In genomic region chr13:108769213-108770070, GRCh38 we compare ENCODE assay signal across 1 cellular context.
TF ChIP-seq lines count a peak whose summit lies in the region.

No MANE protein-coding gene starts in this region.

TF ChIP-seq in K562, 482 proteins besides CTCF, POLR2A, EP300 and RAD21 (continues in another document):
- TF ChIP-seq NFIC (IDR thresholded peaks at IDR 0.05) (peak; percentile 80), CREB1 (IDR thresholded peaks at IDR 0.05) (peak; percentile 51; the same call in 1 of the 2 replicates), CREB1 (CRISPR knock-in tag; IDR thresholded peaks at IDR 0.05) (no peak), TEAD4 (IDR thresholded peaks at IDR 0.05; ENCODE audit: low read length) (peak; percentile 97), TEAD4 (CRISPR knock-in tag; IDR thresholded peaks at IDR 0.05; ENCODE audit: borderline replicate concordance) (no peak), ARNT (IDR thresholded peaks at IDR 0.05) (peak; percentile 84; a peak in 3 of 4 replicates), FOS (IDR thresholded peaks at IDR 0.05; ENCODE audit: extremely low read depth, insufficient read length) (peak; percentile 36), MTA3 (IDR thresholded peaks at IDR 0.05; ENCODE audit: borderline replicate concordance) (peak; percentile 47; the same call in 1 of the 2 replicates), HBP1 (CRISPR knock-in tag; IDR thresholded peaks at IDR 0.05) (peak; percentile 30; the same call in 1 of the 2 replicates), MTA2 (IDR thresholded peaks at IDR 0.05; ENCODE audit: low read depth) (peak; percentile 90), ADNP (tag; IDR thresholded peaks at IDR 0.05) (0 out of 2 replicates have a peak, but pooled peaks have one; percentile 5), HES1 (IDR thresholded peaks at IDR 0.05; ENCODE audit: low read depth) (peak; percentile 58; the same call in 1 of the 2 replicates), CBFA2T2 (conservative IDR thresholded peaks at IDR 0.05) (peak; percentile 94), RAD51 (IDR thresholded peaks at IDR 0.05; ENCODE audit: borderline replicate concordance, low read depth) (no peak), ARID1B (IDR thresholded peaks at IDR 0.05) (peak; percentile 97), KLF16 (IDR thresholded peaks at IDR 0.05) (peak; percentile 92), L3MBTL2 (IDR thresholded peaks at IDR 0.05) (peak; percentile 84), MEF2A (IDR thresholded peaks at IDR 0.05; ENCODE audit: control insufficient read depth, low read depth, low read length) (0 out of 2 replicates have a peak, but pooled peaks have one; percentile 18), ZNF592 (IDR thresholded peaks at IDR 0.05) (peak; percentile 91), VEZF1 (CRISPR knock-in tag; IDR thresholded peaks at IDR 0.05) (peak; percentile 52), MLLT1 (IDR thresholded peaks at IDR 0.05) (peak in 1 of 2 experiments; percentile 91; a peak in 2 of 4 replicates), PKNOX1 (IDR thresholded peaks at IDR 0.05) (peak; percentile 29; the same call in 1 of the 2 replicates), NBN (IDR thresholded peaks at IDR 0.05; ENCODE audit: low read depth) (peak; percentile 59; the same call in 1 of the 2 replicates), BRD9 (IDR thresholded peaks at IDR 0.05; ENCODE audit: low read depth, partially characterized antibody) (peak; percentile 86), DLX4 (CRISPR knock-in tag; IDR thresholded peaks at IDR 0.05) (no peak), CBFB (CRISPR knock-in tag; IDR thresholded peaks at IDR 0.05) (no peak), THRA (IDR thresholded peaks at IDR 0.05) (no peak), RHOXF2B (CRISPR knock-in tag; conservative IDR thresholded peaks at IDR 0.05) (no peak), NFE2 (IDR thresholded peaks at IDR 0.05; ENCODE audit: low read depth) (peak; percentile 56), ZNF584 (CRISPR knock-in tag; IDR thresholded peaks at IDR 0.05; ENCODE audit: low read depth) (peak; percentile 63; the same call in 1 of the 2 replicates), MAFG (tag; conservative IDR thresholded peaks at IDR 0.05) (0 out of 2 replicates have a peak, but pooled peaks have one; percentile 15), CEBPB (tag; IDR thresholded peaks at IDR 0.05) (peak; percentile 88), PHF20 (IDR thresholded peaks at IDR 0.05; ENCODE audit: partially characterized antibody) (no peak), AFF1 (IDR thresholded peaks at IDR 0.05; ENCODE audit: low read depth in 1 of 2, partially characterized antibody in 2 of 2) (peak; percentile 64 to 77), ARID3A (IDR thresholded peaks at IDR 0.05; ENCODE audit: borderline replicate concordance, low read depth, low read length) (peak; percentile 60; the same call in 1 of the 2 replicates), NFRKB (IDR thresholded peaks at IDR 0.05; ENCODE audit: low read depth) (peak; percentile 87), ZNF766 (CRISPR knock-in tag; conservative IDR thresholded peaks at IDR 0.05) (peak; percentile 62; the same call in 1 of the 2 replicates), PML (IDR thresholded peaks at IDR 0.05; ENCODE audit: low read length) (peak; percentile 94), SMAD2 (IDR thresholded peaks at IDR 0.05; ENCODE audit: low read depth, low read length) (no peak)
